In the genomic region with DNA sequence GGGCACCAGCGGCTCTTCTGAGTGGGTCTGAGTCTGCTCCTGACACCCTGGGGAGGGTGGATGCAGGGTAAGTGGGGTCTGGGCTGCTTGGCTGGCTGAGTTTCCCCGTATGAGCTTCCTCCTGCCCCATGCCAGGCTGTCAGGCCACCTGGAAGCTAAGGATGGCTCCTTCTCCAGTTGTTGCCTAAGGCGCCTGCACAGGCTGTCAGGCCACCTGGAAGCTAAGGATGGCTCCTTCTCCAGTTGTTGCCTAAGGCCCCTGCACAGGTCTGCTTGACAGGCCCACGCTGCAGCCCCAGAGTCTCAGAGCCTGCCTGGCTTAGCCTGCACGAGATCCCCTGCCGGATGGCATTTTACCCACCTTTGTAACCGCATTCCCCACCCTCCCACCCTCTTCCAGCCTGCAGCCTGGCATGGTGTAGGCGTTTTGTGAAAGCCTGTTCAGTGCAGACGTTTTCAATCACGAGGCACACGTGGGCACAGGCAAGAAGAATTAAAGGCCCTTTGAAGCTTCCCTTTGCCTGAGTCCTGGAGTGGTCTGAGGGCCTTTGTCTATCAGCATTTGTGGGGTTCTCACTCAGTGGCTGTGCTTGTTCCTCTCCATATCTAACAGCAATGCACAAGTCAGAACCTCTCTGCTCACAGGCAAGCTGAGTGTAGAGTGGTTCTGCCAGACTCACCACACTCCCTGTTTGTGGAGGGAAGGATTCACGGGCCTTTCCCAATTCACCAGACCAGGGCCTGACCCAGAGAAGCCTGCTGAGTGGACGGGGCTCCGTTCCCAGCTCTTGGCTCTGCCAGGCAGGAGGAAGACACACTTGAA, we compare ENCODE assay signal across 17 cellular contexts. TPM values are rescaled to one million over a fixed set of nuclear protein-coding genes. Genes with fewer than 3 reads are reported as not detected.
DNase-seq lines count a peak whose midpoint lies in the region; ATAC-seq, FAIRE-seq and TF ChIP-seq lines count a peak whose summit lies in the region.
"Had no signal": no experiment of that assay in that cellular context is flagged by ENCODE, and none has a peak within 500 bp of the region (broad histone marks: within the 10 kb centered on the region; RNA-seq: fewer than 3 reads in every experiment).

No MANE protein-coding gene starts in this region.

- no peaks in the 10 kb centered on the region for H3K27me3 Mint-ChIP-seq in brain
- H3K27me3 Mint-ChIP-seq in natural killer cell treated with Interleukin-12 subunit alpha and Interleukin-12 subunit beta and Interleukin-15 and Interleukin-18, amount 100 ng/mL, for 72 hours, result no peaks in the 10 kb centered on the region

- 56 to 70% methylated on average over 14 of the region's 14 CpGs for WGBS in pancreas, 2 donors

- H3K27ac Mint-ChIP-seq in brain, result peak overlapping the region in 4 of 5 experiments; percentile 67 to 96 (median 78)
- H3K27ac Mint-ChIP-seq in natural killer cell treated with Interleukin-12 subunit alpha and Interleukin-12 subunit beta and Interleukin-15 and Interleukin-18, amount 100 ng/mL, for 72 hours, result no peak overlapping the region
- H3K27ac Mint-ChIP-seq in stimulated activated effector memory CD8-positive, alpha-beta T cell treated with anti-CD3 and anti-CD28 coated beads, Interleukin-12 subunit alpha, Interleukin-12 subunit beta, amount 100 ng/mL, for 72 hours, result no peak overlapping the region

- intact Hi-C loops in sciatic nerve (cut with DNase I), result no loop called here
- intact Hi-C loops in pancreas (cut with DNase I), result no loop called here

- H3K4me3 Mint-ChIP-seq in brain, result no peak overlapping the region
- no peak overlapping the region for H3K4me3 Mint-ChIP-seq in natural killer cell treated with Interleukin-12 subunit alpha and Interleukin-12 subunit beta and Interleukin-15 and Interleukin-18, amount 100 ng/mL, for 72 hours
- no peak overlapping the region for H3K4me3 Mint-ChIP-seq in stimulated activated effector memory CD8-positive, alpha-beta T cell treated with anti-CD3 and anti-CD28 coated beads, Interleukin-12 subunit alpha, Interleukin-12 subunit beta, amount 100 ng/mL, for 72 hours

- H3K4me1 Mint-ChIP-seq in brain, result peaks cover 28% of the 10 kb centered on the region
- no peaks in the 10 kb centered on the region for H3K4me1 Mint-ChIP-seq in natural killer cell treated with Interleukin-12 subunit alpha and Interleukin-12 subunit beta and Interleukin-15 and Interleukin-18, amount 100 ng/mL, for 72 hours (ENCODE audit: low read depth in 2 of 2)
- H3K4me1 Mint-ChIP-seq in stimulated activated effector memory CD8-positive, alpha-beta T cell treated with anti-CD3 and anti-CD28 coated beads, Interleukin-12 subunit alpha, Interleukin-12 subunit beta, amount 100 ng/mL, for 72 hours, result no peaks in the 10 kb centered on the region

- H3K36me3 ChIP-seq in pancreas, result no peaks in the 10 kb centered on the region
- H3K36me3 ChIP-seq: BLaER1 had no signal

- TF ChIP-seq CTCF in brain (conservative IDR thresholded peaks at IDR 0.05) (no peak), pancreas (IDR thresholded peaks at IDR 0.05) (no peak)

- DNase-seq in Ammon's horn (ENCODE audit: low spot score) (peak; percentile 63), medulla oblongata (ENCODE audit: extremely low spot score) (peak; percentile 64), sciatic nerve (ENCODE audit: low spot score) (no peak), pancreas (no peak)
- DNase-seq in natural killer cell treated with Interleukin-12 subunit alpha and Interleukin-12 subunit beta and Interleukin-15 and Interleukin-18, amount 100 ng/mL, for 72 hours (ENCODE audit: low spot score), result no peak
- no peak for DNase-seq in stimulated activated naive CD8-positive, alpha-beta T cell treated with anti-CD3 and anti-CD28 coated beads, Interleukin-15, Interleukin-2, amounts not matched to agents 100 U/mL and 50 U/mL, for 24 hours
- no peak for DNase-seq in stimulated activated effector memory CD8-positive, alpha-beta T cell treated with anti-CD3 and anti-CD28 coated beads, Interleukin-12 subunit alpha, Interleukin-12 subunit beta, amount 100 ng/mL, for 72 hours (ENCODE audit: low spot score in 2 of 2)
- DNase-seq: MM.1S, NCI-H1105 treated with DMSO at 0.1 percent for 48 hours, NCI-H187 treated with DMSO at 0.1 percent for 48 hours, NCI-H446, NCI-H748 treated with DMSO at 0.1 percent for 48 hours had no signal

- H3K9me3 Mint-ChIP-seq in brain, result peaks cover 0 to 13% (median 0%) of the 10 kb centered on the region in 5 experiments
- H3K9me3 Mint-ChIP-seq in natural killer cell treated with Interleukin-12 subunit alpha and Interleukin-12 subunit beta and Interleukin-15 and Interleukin-18, amount 100 ng/mL, for 72 hours, result no peaks in the 10 kb centered on the region
- no peaks in the 10 kb centered on the region for H3K9me3 Mint-ChIP-seq in stimulated activated effector memory CD8-positive, alpha-beta T cell treated with anti-CD3 and anti-CD28 coated beads, Interleukin-12 subunit alpha, Interleukin-12 subunit beta, amount 100 ng/mL, for 72 hours

- no peak for FAIRE-seq in pancreas (lab: Jason Lieb, UNC)
- FAIRE-seq: H54, HepG2 had no signal

- H3K27ac ChIP-seq in pancreas, result no peak overlapping the region
- H3K27ac ChIP-seq: 22Rv1, BLaER1 had no signal

- ATAC-seq in sciatic nerve, result peak; percentile 66
- no peak for ATAC-seq in natural killer cell treated with Interleukin-12 subunit alpha and Interleukin-12 subunit beta and Interleukin-15 and Interleukin-18, amount 100 ng/mL, for 72 hours
- ATAC-seq in stimulated activated naive CD8-positive, alpha-beta T cell treated with anti-CD3 and anti-CD28 coated beads, Interleukin-15, Interleukin-2, amounts not matched to agents 100 U/mL and 50 U/mL, for 24 hours, result no peak
- ATAC-seq in stimulated activated effector memory CD8-positive, alpha-beta T cell treated with anti-CD3 and anti-CD28 coated beads, Interleukin-12 subunit alpha, Interleukin-12 subunit beta, amount 100 ng/mL, for 72 hours, result no peak
- no peak for ATAC-seq in pancreas
- ATAC-seq: HepG2 had no signal

- H3K4me1 ChIP-seq in pancreas, result no peaks in the 10 kb centered on the region

- H3K27me3 ChIP-seq in pancreas, result no peaks in the 10 kb centered on the region
- H3K27me3 ChIP-seq: BLaER1 had no signal

- H3K36me3 Mint-ChIP-seq in brain, result no peaks in the 10 kb centered on the region
- no peaks in the 10 kb centered on the region for H3K36me3 Mint-ChIP-seq in natural killer cell treated with Interleukin-12 subunit alpha and Interleukin-12 subunit beta and Interleukin-15 and Interleukin-18, amount 100 ng/mL, for 72 hours
- no peaks in the 10 kb centered on the region for H3K36me3 Mint-ChIP-seq in stimulated activated effector memory CD8-positive, alpha-beta T cell treated with anti-CD3 and anti-CD28 coated beads, Interleukin-12 subunit alpha, Interleukin-12 subunit beta, amount 100 ng/mL, for 72 hours

- H3K9me3 ChIP-seq in pancreas, result no peaks in the 10 kb centered on the region

- H3K4me3 ChIP-seq in pancreas, result no peak overlapping the region
- H3K4me3 ChIP-seq: BLaER1 had no signal

RNA-seq across cellular contexts. Expression of a gene that starts 40.2 kb away (rescaled TPM):
- polyA plus RNA-seq in brain (ENCODE audit: insufficient read depth, low read depth, low replicate concordance) (110 TPM), pancreas (1 to 10 TPM in 1 of 2 donors, under 1 TPM in 1; 0.49 to 1.3 TPM)
- total RNA-seq in sciatic nerve (23.3 TPM), pancreas (under 1 TPM; 0.08 to 0.34 (median 0.14) TPM)
- total RNA-seq in natural killer cell treated with Interleukin-12 subunit alpha and Interleukin-12 subunit beta and Interleukin-15 and Interleukin-18, amount 100 ng/mL, for 72 hours, result 10 to 100 TPM in 1 of 2 donors, 1 to 10 TPM in 1; 5.4 to 10.2 TPM
- total RNA-seq: HepG2 had no signal
- polyA plus RNA-seq: HepG2 had no signal

Comparison
In these comparisons a context has a peak if more than half of its experiments do, and no peak if none do; other contexts are left out.
1. DNase-seq: peak in Ammon's horn (single experiment) and medulla oblongata (single experiment); none in sciatic nerve (single experiment), natural killer cell treated with Interleukin-12 subunit alpha and Interleukin-12 subunit beta and Interleukin-15 and Interleukin-18, amount 100 ng/mL, for 72 hours (single experiment), stimulated activated naive CD8-positive, alpha-beta T cell treated with anti-CD3 and anti-CD28 coated beads, Interleukin-15, Interleukin-2, amounts not matched to agents 100 U/mL and 50 U/mL, for 24 hours (single experiment), stimulated activated effector memory CD8-positive, alpha-beta T cell treated with anti-CD3 and anti-CD28 coated beads, Interleukin-12 subunit alpha, Interleukin-12 subunit beta, amount 100 ng/mL, for 72 hours (0 of 2) and pancreas (0 of 6).
2. H3K27ac Mint-ChIP-seq: peak in brain (4 of 5); none in natural killer cell treated with Interleukin-12 subunit alpha and Interleukin-12 subunit beta and Interleukin-15 and Interleukin-18, amount 100 ng/mL, for 72 hours (0 of 2) and stimulated activated effector memory CD8-positive, alpha-beta T cell treated with anti-CD3 and anti-CD28 coated beads, Interleukin-12 subunit alpha, Interleukin-12 subunit beta, amount 100 ng/mL, for 72 hours (single experiment).
3. RNA of a gene that starts 40.2 kb away (total RNA-seq): 23.3 TPM in sciatic nerve (single experiment) and 5.4 to 10.2 TPM in natural killer cell treated with Interleukin-12 subunit alpha and Interleukin-12 subunit beta and Interleukin-15 and Interleukin-18, amount 100 ng/mL, for 72 hours; 0.08 to 0.34 TPM in pancreas; every median in the first group is over 4 times any median in the second.